ENCODE assay signal across 9 cellular contexts in genomic region chr13:24208314-24208713, GRCh38. TPM values are rescaled to one million over a fixed set of nuclear protein-coding genes. Genes with fewer than 3 reads are reported as not detected.
DNase-seq lines count a peak whose midpoint lies in the region; ATAC-seq, FAIRE-seq and TF ChIP-seq lines count a peak whose summit lies in the region.
"Had no signal": no experiment of that assay in that cellular context is flagged by ENCODE, and none has a peak within 500 bp of the region (broad histone marks: within the 10 kb centered on the region; RNA-seq: fewer than 3 reads in every experiment).

No MANE protein-coding gene starts in this region.

- WGBS in GM23248 (ENCODE audit: low coverage in 1 of 2, low lambda C conversion rate in 2 of 2, missing lambda C conversion rate in 2 of 2), 2 experiments = 0% methylated on average over 1 of the region's 1 CpG
- 0 to 6% methylated on average over 1 of the region's 1 CpG for WGBS in pancreas, 2 donors
- 6 to 11% methylated on average over 1 of the region's 1 CpG for WGBS in aorta, 2 donors

- H3K4me1 ChIP-seq in GM23248 (ENCODE audit: insufficient read depth) = peaks cover 18% of the 10 kb centered on the region
- peaks cover 39 to 49% (median 43%) of the 10 kb centered on the region in 3 donors for H3K4me1 ChIP-seq in pancreas
- no peaks in the 10 kb centered on the region for H3K4me1 ChIP-seq in aorta (ENCODE audit: control insufficient read depth in 1 of 2, insufficient read depth in 2 of 2, low read length in 2 of 2)
- H3K4me1 ChIP-seq: testis had no signal

- no peaks in the 10 kb centered on the region for H4K20me1 ChIP-seq in GM23248 (ENCODE audit: insufficient read depth)

- ATAC-seq in pancreas (peak; percentile 56 to 85 (median 73)), GM18868 (IDR thresholded peaks at IDR 0.05; ENCODE audit: unreplicated experiment) (no peak), HG03139 (IDR thresholded peaks at IDR 0.05; ENCODE audit: unreplicated experiment) (no peak), aorta (ENCODE audit: low FRiP score) (no peak)

- no peaks in the 10 kb centered on the region for H3K9me3 ChIP-seq in GM23248 (ENCODE audit: low read depth)
- no peaks in the 10 kb centered on the region for H3K9me3 ChIP-seq in pancreas
- no peaks in the 10 kb centered on the region for H3K9me3 ChIP-seq in aorta (ENCODE audit: control insufficient read depth, low read length)
- H3K9me3 ChIP-seq: testis had no signal

- no peak overlapping the region for H3K27ac ChIP-seq in GM23248
- H3K27ac ChIP-seq in pancreas = peak overlapping the region in 3 of 4 donors; percentile 11 to 77 (median 59)
- no peak overlapping the region for H3K27ac ChIP-seq in aorta (ENCODE audit: low read depth in 1 of 2, low read length in 2 of 2)
- H3K27ac ChIP-seq: testis had no signal

- H3F3A ChIP-seq in GM23248 (ENCODE audit: insufficient read depth) = peaks cover 5% of the 10 kb centered on the region; the same call in 1 of the 2 replicates

- H3K4me3 ChIP-seq in GM23248 (no peak overlapping the region), pancreas (no peak overlapping the region), aorta (ENCODE audit: low read length in 2 of 2) (no peak overlapping the region)
- H3K4me3 ChIP-seq: testis had no signal

- no peak overlapping the region for H3K9ac ChIP-seq in GM23248

- FAIRE-seq in RCC 7860 (lab: Jason Lieb, UNC) (peak; percentile 70), pancreas (lab: Jason Lieb, UNC) (no peak)

- DNase-seq in GM23248 (peak; percentile 91), RCC 7860 (ENCODE audit: low spot score) (peak; percentile 56), fibroblast of gingiva (ENCODE audit: low read depth) (peak; percentile 56), pancreas (peak in 1 of 6 donors; percentile 71), aorta (no peak)
- no peak for DNase-seq in activated CD4-positive, alpha-beta T cell treated with anti-CD3 and anti-CD28 coated beads, Interleukin-2, amount 50 U/mL, for 1 hour
- DNase-seq: testis had no signal

- intact Hi-C loops in pancreas (cut with DNase I) = no loop called here
- intact Hi-C loops in aorta (cut with DNase I) = no loop called here

- peaks cover 15% of the 10 kb centered on the region for H3K79me2 ChIP-seq in GM23248 (ENCODE audit: insufficient read depth)

- no peak for TF ChIP-seq CTCF in pancreas (IDR thresholded peaks at IDR 0.05)

- in situ Hi-C loops in GM23248 (cut with MboI) = no loop called here

- H3K27me3 ChIP-seq in GM23248 (replicated peaks; ENCODE audit: insufficient read depth) (no peaks in the 10 kb centered on the region), pancreas (no peaks in the 10 kb centered on the region), aorta (ENCODE audit: control insufficient read depth in 1 of 2, insufficient read depth in 2 of 2, low read length in 1 of 2) (no peaks in the 10 kb centered on the region)
- H3K27me3 ChIP-seq: testis had no signal

- H3K4me2 ChIP-seq in GM23248 (ENCODE audit: unreplicated experiment) = peak overlapping the region; percentile 67

- H3K9me2 ChIP-seq in GM23248 (ENCODE audit: insufficient read depth) = no peaks in the 10 kb centered on the region

- H2AFZ ChIP-seq in GM23248 = no peak overlapping the region

- H3K36me3 ChIP-seq in GM23248 (ENCODE audit: low read depth) (no peaks in the 10 kb centered on the region), pancreas (no peaks in the 10 kb centered on the region), aorta (ENCODE audit: control insufficient read depth in 1 of 2, insufficient read depth in 2 of 2, low read length in 1 of 2) (no peaks in the 10 kb centered on the region)

RNA-seq across cellular contexts. Expression of gene SPATA13, which starts 47.8 kb away (rescaled TPM):
- 4.6 and 7.6 TPM in 2 replicates for total RNA-seq in GM23248 (2014; rRNA removed; shearing (Covaris generic))
- polyA plus RNA-seq in GM23248 (2016; fragmentation: Nextera tagmentation; extraction: Ambion mirVana) (2.4 and 4.1 TPM in 2 replicates), pancreas (10 to 100 TPM; 46.0 to 71.2 TPM), aorta (1 to 10 TPM; 6.1 to 7.1 TPM)
- total RNA-seq in pancreas (10 to 100 TPM; 38.1 to 65.7 (median 53.9) TPM), aorta (10 to 100 TPM; 10.9 to 18.2 TPM)

Comparison
In these comparisons a context has a peak if more than half of its experiments do, and no peak if none do; other contexts are left out.
1. DNase-seq: peak in GM23248 (single experiment), RCC 7860 (single experiment) and fibroblast of gingiva (single experiment); none in activated CD4-positive, alpha-beta T cell treated with anti-CD3 and anti-CD28 coated beads, Interleukin-2, amount 50 U/mL, for 1 hour (single experiment) and aorta (0 of 2).
2. H3K27ac ChIP-seq: peak in pancreas (3 of 4); none in GM23248 (single experiment) and aorta (0 of 2).
3. ATAC-seq: peak in pancreas (4 of 4); none in GM18868 (single experiment), HG03139 (single experiment) and aorta (single experiment).